In genomic region chr16:79164378-79164720, GRCh38 we compare ENCODE assay signal across 20 cellular contexts.
DNase-seq lines count a peak whose midpoint lies in the region; ATAC-seq and TF ChIP-seq lines count a peak whose summit lies in the region.
"Had no signal": no experiment of that assay in that cellular context is flagged by ENCODE, and none has a peak within 500 bp of the region (broad histone marks: within the 10 kb centered on the region; RNA-seq: fewer than 3 reads in every experiment).

No MANE protein-coding gene starts in this region.

- H3K79me2 ChIP-seq in GM23338 (replicated peaks; ENCODE audit: insufficient read depth): no peaks in the 10 kb centered on the region

- no peak for TF ChIP-seq CTCF in GM23338 (conservative IDR thresholded peaks at IDR 0.05; ENCODE audit: low read depth in 2 of 2)
- no peak for TF ChIP-seq CTCF in upper lobe of left lung (IDR thresholded peaks at IDR 0.05)

- H3K27ac ChIP-seq in BLaER1 (peak overlapping the region; percentile 39), GM23338 (ENCODE audit: low read depth) (no peak overlapping the region), duodenal mucosa (ENCODE audit: low read depth, low read length) (no peak overlapping the region), upper lobe of left lung (no peak overlapping the region)
- H3K27ac ChIP-seq: VCaP had no signal

- H2AFZ ChIP-seq in GM23338 (0 out of 2 replicates have a peak overlapping the region, but pooled peaks have one; percentile 28), neuron (ENCODE audit: low read depth, low read length) (no peak overlapping the region)

- H3K36me3 ChIP-seq in BLaER1 (no peaks in the 10 kb centered on the region), GM23338 (ENCODE audit: insufficient read depth) (no peaks in the 10 kb centered on the region; the same call in 1 of the 2 replicates), duodenal mucosa (ENCODE audit: control insufficient read depth in 1 of 2, insufficient read depth in 2 of 2, low read length in 2 of 2) (no peaks in the 10 kb centered on the region), neuron (ENCODE audit: insufficient read depth, low read length) (no peaks in the 10 kb centered on the region), upper lobe of left lung (no peaks in the 10 kb centered on the region)

- TF ChIP-seq POLR2A in upper lobe of left lung (IDR thresholded peaks at IDR 0.05): no peak

- TF ChIP-seq EP300 in upper lobe of left lung (IDR thresholded peaks at IDR 0.05): no peak

- H3K36me3 Mint-ChIP-seq in GM23338 (ENCODE audit: low read depth): peaks cover 13% of the 10 kb centered on the region

- H3K27me3 ChIP-seq in BLaER1 (no peaks in the 10 kb centered on the region), GM23338 (ENCODE audit: insufficient read depth) (no peaks in the 10 kb centered on the region), duodenal mucosa (ENCODE audit: control insufficient read depth in 1 of 2, insufficient read depth in 2 of 2, low read length in 2 of 2) (no peaks in the 10 kb centered on the region), neuron (ENCODE audit: insufficient read depth, low read length) (no peaks in the 10 kb centered on the region), upper lobe of left lung (no peaks in the 10 kb centered on the region)

- DNase-seq in GM23338 (ENCODE audit: low spot score) (no peak), RPMI8226 (no peak), upper lobe of left lung (no peak), ureter (ENCODE audit: low spot score) (no peak)
- DNase-seq: activated CD4-positive, alpha-beta T cell treated with anti-CD3 and anti-CD28 coated beads, Interleukin-2, amount 50 U/mL, for 4 hours; activated naive CD8-positive, alpha-beta T cell treated with anti-CD3 and anti-CD28 coated beads for 36 hours; cortex of kidney; DMS79 treated with DMSO at 0.1 percent for 48 hours; HFFc6; NCI-H1092; NCI-H2081; NCI-H524 treated with DMSO at 0.1 percent for 48 hours; stimulated activated CD4-positive, alpha-beta T cell treated with anti-CD3 and anti-CD28 coated beads, Interleukin-4, amount 100 ng/mL, for 1 hour had no signal

- peaks cover 21% of the 10 kb centered on the region for H3K4me1 Mint-ChIP-seq in GM23338

- H3K9ac ChIP-seq in BLaER1 (peak overlapping the region; percentile 9; the same call in 1 of the 2 replicates), duodenal mucosa (ENCODE audit: low read depth in 1 of 2, low read length in 2 of 2) (peak overlapping the region; percentile 5 to 20)

- H3K9me3 Mint-ChIP-seq in GM23338: peaks cover 15% of the 10 kb centered on the region

- no peak for ATAC-seq in GM23338
- ATAC-seq in upper lobe of left lung (ENCODE audit: low FRiP score in 2 of 2): no peak
- no peak for ATAC-seq in GM18511 (IDR thresholded peaks at IDR 0.05; ENCODE audit: unreplicated experiment)

- H3K27ac Mint-ChIP-seq in GM23338: no peak overlapping the region
- H3K27ac Mint-ChIP-seq: activated naive CD8-positive, alpha-beta T cell treated with anti-CD3 and anti-CD28 coated beads for 36 hours; HFFc6; progenitor cell of endocrine pancreas had no signal

- H4K20me1 ChIP-seq in BLaER1 (no peaks in the 10 kb centered on the region), GM23338 (replicated peaks; ENCODE audit: insufficient read depth) (no peaks in the 10 kb centered on the region)

- no peaks in the 10 kb centered on the region for H3F3A ChIP-seq in GM23338 (replicated peaks; ENCODE audit: low read depth)

- H3K4me2 ChIP-seq in BLaER1: peak overlapping the region; percentile 73
- H3K4me2 ChIP-seq in GM23338: no peak overlapping the region

- peaks cover 7% of the 10 kb centered on the region; the same call in 1 of the 2 replicates for H3K9me2 ChIP-seq in GM23338 (ENCODE audit: insufficient read depth)

- H3K9me3 ChIP-seq in BLaER1 (peaks cover 13% of the 10 kb centered on the region), duodenal mucosa (ENCODE audit: control insufficient read depth in 1 of 2, low read length in 2 of 2) (peaks cover 0 to 3% of the 10 kb centered on the region in 2 donors), neuron (ENCODE audit: low read length) (peaks cover 5% of the 10 kb centered on the region), upper lobe of left lung (no peaks in the 10 kb centered on the region)

- H3K4me1 ChIP-seq in BLaER1: peaks cover 67% of the 10 kb centered on the region
- H3K4me1 ChIP-seq in GM23338 (ENCODE audit: insufficient read depth): peaks cover 8% of the 10 kb centered on the region; the same call in 1 of the 2 replicates
- H3K4me1 ChIP-seq in duodenal mucosa (ENCODE audit: control insufficient read depth in 1 of 2, insufficient read depth in 2 of 2, low read length in 2 of 2): peaks cover 11 to 19% of the 10 kb centered on the region in 2 donors
- peaks cover 39% of the 10 kb centered on the region for H3K4me1 ChIP-seq in neuron (ENCODE audit: insufficient read depth, low read length)
- peaks cover 0 to 6% (median 3%) of the 10 kb centered on the region in 4 donors for H3K4me1 ChIP-seq in upper lobe of left lung

- H3K4me3 Mint-ChIP-seq in GM23338: no peak overlapping the region
- H3K4me3 Mint-ChIP-seq: HFFc6 had no signal

- no peaks in the 10 kb centered on the region for H3K27me3 Mint-ChIP-seq in GM23338 (ENCODE audit: insufficient read depth, low read depth, poor library complexity)
- H3K27me3 Mint-ChIP-seq: activated naive CD8-positive, alpha-beta T cell treated with anti-CD3 and anti-CD28 coated beads for 36 hours had no signal

- WGBS in upper lobe of left lung, 2 donors: 73 to 79% methylated on average over 8 of the region's 8 CpGs

- 0 out of 2 replicates have a peak overlapping the region, but pooled peaks have one; percentile 15 for H3K4me3 ChIP-seq in BLaER1
- no peak overlapping the region for H3K4me3 ChIP-seq in GM23338
- H3K4me3 ChIP-seq in duodenal mucosa (ENCODE audit: low read depth in 1 of 2, low read length in 2 of 2): peak overlapping the region; percentile 31 to 58
- H3K4me3 ChIP-seq in neuron (ENCODE audit: low read length): peak overlapping the region; percentile 7
- no peak overlapping the region for H3K4me3 ChIP-seq in upper lobe of left lung
- H3K4me3 ChIP-seq: lung had no signal

TF ChIP-seq in GM23338, 12 proteins besides CTCF, POLR2A, EP300 and RAD21 (continues in another document):
- no peak for TF ChIP-seq EZH2 (IDR thresholded peaks at IDR 0.05; ENCODE audit: low read depth, unreplicated experiment)
- no peak for TF ChIP-seq EZH2phosphoT487 (IDR thresholded peaks at IDR 0.05; ENCODE audit: unreplicated experiment)
- no peak for TF ChIP-seq CREB1 (CRISPR knock-in tag; IDR thresholded peaks at IDR 0.05; ENCODE audit: low read depth)
- no peak for TF ChIP-seq ZNF462 (CRISPR knock-in tag; IDR thresholded peaks at IDR 0.05)
- TF ChIP-seq ZNF331 (CRISPR knock-in tag; IDR thresholded peaks at IDR 0.05; ENCODE audit: low read depth): no peak
- TF ChIP-seq JUNB (IDR thresholded peaks at IDR 0.05; ENCODE audit: unreplicated experiment): no peak

Comparison
In these comparisons a context has a peak if more than half of its experiments do, and no peak if none do; other contexts are left out.
1. H3K4me3 ChIP-seq: peak in BLaER1 (single experiment), duodenal mucosa (2 of 2) and neuron (single experiment); none in GM23338 (single experiment) and upper lobe of left lung (0 of 4).